In genomic region chr1:50268049-50268448, GRCh38 we compare ENCODE assay signal across 11 cellular contexts.
DNase-seq lines count a peak whose midpoint lies in the region; TF ChIP-seq lines count a peak whose summit lies in the region.
"Had no signal": no experiment of that assay in that cellular context is flagged by ENCODE, and none has a peak within 500 bp of the region (broad histone marks: within the 10 kb centered on the region; RNA-seq: fewer than 3 reads in every experiment).

No MANE protein-coding gene starts in this region.

- H3K36me3 ChIP-seq in GM23248 (ENCODE audit: low read depth): no peaks in the 10 kb centered on the region

- peaks cover 15% of the 10 kb centered on the region for H3K4me1 ChIP-seq in GM23248 (ENCODE audit: insufficient read depth)

- DNase-seq in GM23248 (peak; percentile 35), LNCaP clone FGC (ENCODE audit: low read depth) (peak; percentile 26), astrocyte of the hippocampus (ENCODE audit: low read depth, low spot score) (peak; percentile 63), lung microvascular endothelial cell (ENCODE audit: low read depth in 2 of 2) (peak; percentile 5 to 28), NCI-H128 (lab: John Stamatoyannopoulos, UW; ENCODE audit: unreplicated experiment) (no peak), NCI-H345 (lab: John Stamatoyannopoulos, UW) (no peak), NCI-H82 (lab: John Stamatoyannopoulos, UW) (no peak)
- no peak for DNase-seq in stimulated activated naive CD4-positive, alpha-beta T cell treated with Interleukin-2 at 50 U/mL for 16 hours (lab: John Stamatoyannopoulos, UW)
- DNase-seq: activated T-cell treated with anti-CD3 and anti-CD28 coated beads for 4 hours, amygdala, C1 segment of cervical spinal cord had no signal

- 56 to 63% methylated on average over 7 of the region's 7 CpGs for WGBS in GM23248 (ENCODE audit: low coverage in 1 of 2, low lambda C conversion rate in 2 of 2, missing lambda C conversion rate in 2 of 2), 2 experiments

- no peaks in the 10 kb centered on the region for H4K20me1 ChIP-seq in GM23248 (ENCODE audit: insufficient read depth)

- no peak overlapping the region for H3K9ac ChIP-seq in GM23248

- no peak overlapping the region for H3K4me2 ChIP-seq in GM23248 (ENCODE audit: unreplicated experiment)

- no peak for TF ChIP-seq CTCF in LNCaP clone FGC (IDR thresholded peaks at IDR 0.05; ENCODE audit: control insufficient read depth, extremely low read depth, insufficient read depth)

- peaks cover 10% of the 10 kb centered on the region; the same call in 1 of the 2 replicates for H3K27me3 ChIP-seq in GM23248 (replicated peaks; ENCODE audit: insufficient read depth)

- in situ Hi-C loops in GM23248 (cut with MboI): no loop called here

- H3K27ac ChIP-seq in GM23248: no peak overlapping the region

- H3F3A ChIP-seq in GM23248 (ENCODE audit: insufficient read depth): peaks cover 16% of the 10 kb centered on the region; the same call in 1 of the 2 replicates

- H3K9me3 ChIP-seq in GM23248 (ENCODE audit: low read depth): no peaks in the 10 kb centered on the region

- H2AFZ ChIP-seq in GM23248: no peak overlapping the region

- H3K4me3 ChIP-seq in GM23248 (no peak overlapping the region), LNCaP clone FGC (ENCODE audit: low read depth, low read length) (no peak overlapping the region)

- no peaks in the 10 kb centered on the region for H3K79me2 ChIP-seq in GM23248 (ENCODE audit: insufficient read depth)

- H3K9me2 ChIP-seq in GM23248 (ENCODE audit: insufficient read depth): no peaks in the 10 kb centered on the region

Comparison
In these comparisons a context has a peak if more than half of its experiments do, and no peak if none do; other contexts are left out.
1. DNase-seq: peak in GM23248 (single experiment), LNCaP clone FGC (single experiment), astrocyte of the hippocampus (single experiment) and lung microvascular endothelial cell (2 of 2); none in NCI-H128 (single experiment), NCI-H345 (single experiment), stimulated activated naive CD4-positive, alpha-beta T cell treated with Interleukin-2 at 50 U/mL for 16 hours (single experiment) and NCI-H82 (single experiment).